Comparison of ENCODE assay signal across 27 cellular contexts in genomic region chr2:235855011-235855410, GRCh38.
"Had no signal": no experiment of that assay in that cellular context is flagged by ENCODE, and none has a peak within 500 bp of the region (broad histone marks: within the 10 kb centered on the region; RNA-seq: fewer than 3 reads in every experiment).

No MANE protein-coding gene starts in this region.

- H3K36me3 ChIP-seq: brain microvascular endothelial cell, colonic mucosa had no signal

- DNase-seq: activated B cell treated with CpG ODN at 0.5 μM for 24 hours; activated CD4-positive, alpha-beta T cell treated with anti-CD3 and anti-CD28 coated beads for 48 hours; activated CD4-positive, alpha-beta T cell treated with anti-CD3 and anti-CD28 coated beads, Interleukin-2, amount 50 U/mL, for 1 hour; activated CD4-positive, alpha-beta T cell treated with anti-CD3 and anti-CD28 coated beads, Interleukin-2, amount 50 U/mL, for 48 hours; activated CD8-positive, alpha-beta memory T cell treated with anti-CD3 and anti-CD28 coated beads for 24 hours; activated CD8-positive, alpha-beta T cell treated with anti-CD3 and anti-CD28 coated beads for 36 hours; activated effector memory CD4-positive, alpha-beta T cell treated with Interleukin-2 at 50 U/mL for 16 hours; activated gamma-delta T cell treated with Interleukin-2 at 50 U/mL for 16 hours; activated naive CD4-positive, alpha-beta T cell treated with anti-CD3 and anti-CD28 coated beads, Interleukin-2, amount 50 U/mL, for 16 hours; activated naive CD4-positive, alpha-beta T cell treated with Interleukin-2 at 50 U/mL for 16 hours; activated T-cell treated with anti-CD3 and anti-CD28 coated beads, Interleukin-2, amount 50 U/mL, for 4 hours; amniotic stem cell; anterior cingulate cortex; brain microvascular endothelial cell; central memory CD4-positive, alpha-beta T cell; colonic mucosa; effector CD8-positive, alpha-beta T cell; foreskin fibroblast; T-helper 1 cell; T-helper 17 cell; T1000; WERI-Rb-1 had no signal

- H3K9me3 ChIP-seq: colonic mucosa, gastroesophageal sphincter had no signal

- H3K27ac ChIP-seq: brain microvascular endothelial cell, colonic mucosa, gastroesophageal sphincter, WERI-Rb-1 had no signal

- H3K4me3 ChIP-seq: colonic mucosa, gastroesophageal sphincter had no signal

- H3K27me3 ChIP-seq: brain microvascular endothelial cell, colonic mucosa, gastroesophageal sphincter had no signal

- H3K4me1 ChIP-seq: colonic mucosa had no signal

- FAIRE-seq: astrocyte, bronchial epithelial cell, endometrium, endothelial cell of umbilical vein had no signal
